ENCODE assay signal across 21 cellular contexts in genomic region chr6:133159269-133159795, GRCh38.
"Had no signal": no experiment of that assay in that cellular context is flagged by ENCODE, and none has a peak within 500 bp of the region (broad histone marks: within the 10 kb centered on the region; RNA-seq: fewer than 3 reads in every experiment).

No MANE protein-coding gene starts in this region.

- H3K4me3 ChIP-seq: esophagus muscularis mucosa, gastroesophageal sphincter, heart left ventricle, prostate gland, right atrium auricular region, tibial artery had no signal

- H3K4me3 Mint-ChIP-seq: activated CD4-positive, alpha-beta T cell treated with anti-CD3 and anti-CD28 coated beads, Interleukin-2, amount 10 ng/mL, durations not matched to agents 24 days and 14 days; activated CD8-positive, alpha-beta T cell treated with anti-CD3 and anti-CD28 coated beads for 36 hours; dendritic cell treated with granulocyte-macrophage colony-stimulating factor and Interleukin-4, amounts not matched to agents 40 ng/mL and 50 ng/mL, for 4 days; natural killer cell treated with Interleukin-12 subunit alpha and Interleukin-12 subunit beta and Interleukin-15 and Interleukin-18, amount 100 ng/mL, for 72 hours had no signal

- H3K9me3 ChIP-seq: prostate gland had no signal

- H3K27ac ChIP-seq: esophagus muscularis mucosa, gastroesophageal sphincter, heart left ventricle, prostate gland, right atrium auricular region, tibial artery had no signal

- DNase-seq: activated CD4-positive, alpha-beta T cell treated with anti-CD3 and anti-CD28 coated beads, Interleukin-2, amount 10 ng/mL, durations not matched to agents 24 days and 14 days; activated CD8-positive, alpha-beta T cell treated with anti-CD3 and anti-CD28 coated beads for 36 hours; activated naive CD4-positive, alpha-beta T cell treated with Interleukin-2 at 50 U/mL for 16 hours; activated T-cell treated with anti-CD3 and anti-CD28 coated beads, Interleukin-2, amount 50 U/mL, for 1 hour; effector CD8-positive, alpha-beta T cell; heart left ventricle; kidney glomerular epithelial cell; left ventricle myocardium superior; mesendoderm; stimulated activated CD4-positive, alpha-beta T cell treated with anti-CD3 and anti-CD28 coated beads, Interleukin-12 subunit alpha, Interleukin-12 subunit beta, amount 100 ng/mL, for 4 hours; stimulated activated CD4-positive, alpha-beta T cell treated with anti-CD3 and anti-CD28 coated beads, Interleukin-1b, Interleukin-23, amount 100 ng/mL, for 48 hours; stimulated activated naive CD4-positive, alpha-beta T cell treated with Interleukin-2 at 50 U/mL for 16 hours; T1000; tibial artery had no signal

- H3K36me3 Mint-ChIP-seq: natural killer cell treated with Interleukin-12 subunit alpha and Interleukin-12 subunit beta and Interleukin-15 and Interleukin-18, amount 100 ng/mL, for 72 hours had no signal

- H3K4me1 Mint-ChIP-seq: activated CD4-positive, alpha-beta T cell treated with anti-CD3 and anti-CD28 coated beads, Interleukin-2, amount 10 ng/mL, durations not matched to agents 24 days and 14 days had no signal

- H3K27me3 Mint-ChIP-seq: activated CD4-positive, alpha-beta T cell treated with anti-CD3 and anti-CD28 coated beads, Interleukin-2, amount 10 ng/mL, durations not matched to agents 24 days and 14 days; activated CD8-positive, alpha-beta T cell treated with anti-CD3 and anti-CD28 coated beads for 36 hours; dendritic cell treated with granulocyte-macrophage colony-stimulating factor and Interleukin-4, amounts not matched to agents 40 ng/mL and 50 ng/mL, for 4 days; natural killer cell treated with Interleukin-12 subunit alpha and Interleukin-12 subunit beta and Interleukin-15 and Interleukin-18, amount 100 ng/mL, for 72 hours had no signal

- H3K27me3 ChIP-seq: esophagus muscularis mucosa, gastroesophageal sphincter, heart left ventricle, right atrium auricular region, tibial artery had no signal

- ATAC-seq: activated CD8-positive, alpha-beta T cell treated with anti-CD3 and anti-CD28 coated beads for 36 hours; gastroesophageal sphincter; heart left ventricle; left ventricle myocardium superior; natural killer cell treated with Interleukin-12 subunit alpha and Interleukin-12 subunit beta and Interleukin-15 and Interleukin-18, amount 100 ng/mL, for 72 hours had no signal

- H3K36me3 ChIP-seq: esophagus muscularis mucosa, gastroesophageal sphincter, heart left ventricle, prostate gland, right atrium auricular region, tibial artery had no signal

- H3K9me3 Mint-ChIP-seq: activated CD4-positive, alpha-beta T cell treated with anti-CD3 and anti-CD28 coated beads, Interleukin-2, amount 10 ng/mL, durations not matched to agents 24 days and 14 days; activated CD8-positive, alpha-beta T cell treated with anti-CD3 and anti-CD28 coated beads for 36 hours; activated T-helper 2 cell treated with anti-CD3 and anti-CD28 coated beads, Interferon-gamma antibody, Interleukin-2, Interleukin-4, amounts not matched to agents 10 μg/mL and 5 μg/mL and 100 μg/mL, durations not matched to agents 14 hours and 24 hours and 36 hours had no signal

- H3K4me1 ChIP-seq: esophagus muscularis mucosa, gastroesophageal sphincter, heart left ventricle, prostate gland, right atrium auricular region, tibial artery had no signal

- H3K27ac Mint-ChIP-seq: activated CD4-positive, alpha-beta T cell treated with anti-CD3 and anti-CD28 coated beads, Interleukin-2, amount 10 ng/mL, durations not matched to agents 24 days and 14 days; activated CD8-positive, alpha-beta T cell treated with anti-CD3 and anti-CD28 coated beads for 36 hours; activated T-helper 2 cell treated with anti-CD3 and anti-CD28 coated beads, Interferon-gamma antibody, Interleukin-2, Interleukin-4, amounts not matched to agents 10 μg/mL and 5 μg/mL and 100 μg/mL, durations not matched to agents 14 hours and 24 hours and 36 hours; dendritic cell treated with granulocyte-macrophage colony-stimulating factor and Interleukin-4, amounts not matched to agents 40 ng/mL and 50 ng/mL, for 4 days; natural killer cell treated with Interleukin-12 subunit alpha and Interleukin-12 subunit beta and Interleukin-15 and Interleukin-18, amount 100 ng/mL, for 72 hours had no signal
